ENCODE assay signal across 1 cellular context in the genomic region with DNA sequence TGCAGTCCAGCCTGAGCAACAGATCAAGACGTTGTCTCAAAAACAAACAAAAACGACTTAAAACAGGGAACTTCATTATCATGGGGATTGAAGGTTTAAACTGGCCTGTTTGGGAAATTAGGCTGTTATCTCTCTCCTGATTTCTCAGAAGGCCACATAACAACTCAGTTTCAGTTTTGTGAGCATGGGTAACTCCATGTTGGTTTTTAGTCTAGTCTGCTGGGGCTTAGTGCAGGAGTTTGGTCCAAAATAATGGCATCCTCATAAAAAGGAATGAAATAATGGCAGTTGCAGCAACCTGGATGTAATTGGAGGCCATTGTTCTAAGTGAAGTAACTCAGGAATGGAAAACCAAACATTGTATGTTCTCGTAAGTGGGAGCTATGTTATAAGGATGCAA.
TF ChIP-seq lines count a peak whose summit lies in the region.

No MANE protein-coding gene starts in this region.

TF ChIP-seq in K562, 482 proteins besides CTCF, POLR2A, EP300 and RAD21 (continued from another document and continues in another):
- TF ChIP-seq, protein P1, sequence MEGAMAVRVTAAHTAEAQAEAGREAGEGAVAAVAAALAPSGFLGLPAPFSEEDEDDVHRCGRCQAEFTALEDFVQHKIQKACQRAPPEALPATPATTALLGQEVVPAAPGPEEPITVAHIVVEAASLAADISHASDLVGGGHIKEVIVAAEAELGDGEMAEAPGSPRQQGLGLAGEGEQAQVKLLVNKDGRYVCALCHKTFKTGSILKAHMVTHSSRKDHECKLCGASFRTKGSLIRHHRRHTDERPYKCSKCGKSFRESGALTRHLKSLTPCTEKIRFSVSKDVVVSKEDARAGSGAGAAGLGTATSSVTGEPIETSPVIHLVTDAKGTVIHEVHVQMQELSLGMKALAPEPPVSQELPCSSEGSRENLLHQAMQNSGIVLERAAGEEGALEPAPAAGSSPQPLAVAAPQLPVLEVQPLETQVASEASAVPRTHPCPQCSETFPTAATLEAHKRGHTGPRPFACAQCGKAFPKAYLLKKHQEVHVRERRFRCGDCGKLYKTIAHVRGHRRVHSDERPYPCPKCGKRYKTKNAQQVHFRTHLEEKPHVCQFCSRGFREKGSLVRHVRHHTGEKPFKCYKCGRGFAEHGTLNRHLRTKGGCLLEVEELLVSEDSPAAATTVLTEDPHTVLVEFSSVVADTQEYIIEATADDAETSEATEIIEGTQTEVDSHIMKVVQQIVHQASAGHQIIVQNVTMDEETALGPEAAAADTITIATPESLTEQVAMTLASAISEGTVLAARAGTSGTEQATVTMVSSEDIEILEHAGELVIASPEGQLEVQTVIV (CRISPR knock-in tag; IDR thresholded peaks at IDR 0.05; ENCODE audit: borderline replicate concordance), result peak; percentile 80; the same call in 1 of the 2 replicates
- TF ChIP-seq, protein P2, sequence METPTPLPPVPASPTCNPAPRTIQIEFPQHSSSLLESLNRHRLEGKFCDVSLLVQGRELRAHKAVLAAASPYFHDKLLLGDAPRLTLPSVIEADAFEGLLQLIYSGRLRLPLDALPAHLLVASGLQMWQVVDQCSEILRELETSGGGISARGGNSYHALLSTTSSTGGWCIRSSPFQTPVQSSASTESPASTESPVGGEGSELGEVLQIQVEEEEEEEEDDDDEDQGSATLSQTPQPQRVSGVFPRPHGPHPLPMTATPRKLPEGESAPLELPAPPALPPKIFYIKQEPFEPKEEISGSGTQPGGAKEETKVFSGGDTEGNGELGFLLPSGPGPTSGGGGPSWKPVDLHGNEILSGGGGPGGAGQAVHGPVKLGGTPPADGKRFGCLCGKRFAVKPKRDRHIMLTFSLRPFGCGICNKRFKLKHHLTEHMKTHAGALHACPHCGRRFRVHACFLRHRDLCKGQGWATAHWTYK (CRISPR knock-in tag; IDR thresholded peaks at IDR 0.05), result peak; percentile 98
- TF ChIP-seq PHF8 (IDR thresholded peaks at IDR 0.05; ENCODE audit: borderline replicate concordance, low read length), result no peak
- peak; percentile 89; the same call in 1 of the 2 replicates for TF ChIP-seq HSF4 (CRISPR knock-in tag; IDR thresholded peaks at IDR 0.05; ENCODE audit: borderline replicate concordance)
- no peak for TF ChIP-seq NFYB (IDR thresholded peaks at IDR 0.05; ENCODE audit: extremely low read depth, insufficient read length)
- TF ChIP-seq, protein P3, sequence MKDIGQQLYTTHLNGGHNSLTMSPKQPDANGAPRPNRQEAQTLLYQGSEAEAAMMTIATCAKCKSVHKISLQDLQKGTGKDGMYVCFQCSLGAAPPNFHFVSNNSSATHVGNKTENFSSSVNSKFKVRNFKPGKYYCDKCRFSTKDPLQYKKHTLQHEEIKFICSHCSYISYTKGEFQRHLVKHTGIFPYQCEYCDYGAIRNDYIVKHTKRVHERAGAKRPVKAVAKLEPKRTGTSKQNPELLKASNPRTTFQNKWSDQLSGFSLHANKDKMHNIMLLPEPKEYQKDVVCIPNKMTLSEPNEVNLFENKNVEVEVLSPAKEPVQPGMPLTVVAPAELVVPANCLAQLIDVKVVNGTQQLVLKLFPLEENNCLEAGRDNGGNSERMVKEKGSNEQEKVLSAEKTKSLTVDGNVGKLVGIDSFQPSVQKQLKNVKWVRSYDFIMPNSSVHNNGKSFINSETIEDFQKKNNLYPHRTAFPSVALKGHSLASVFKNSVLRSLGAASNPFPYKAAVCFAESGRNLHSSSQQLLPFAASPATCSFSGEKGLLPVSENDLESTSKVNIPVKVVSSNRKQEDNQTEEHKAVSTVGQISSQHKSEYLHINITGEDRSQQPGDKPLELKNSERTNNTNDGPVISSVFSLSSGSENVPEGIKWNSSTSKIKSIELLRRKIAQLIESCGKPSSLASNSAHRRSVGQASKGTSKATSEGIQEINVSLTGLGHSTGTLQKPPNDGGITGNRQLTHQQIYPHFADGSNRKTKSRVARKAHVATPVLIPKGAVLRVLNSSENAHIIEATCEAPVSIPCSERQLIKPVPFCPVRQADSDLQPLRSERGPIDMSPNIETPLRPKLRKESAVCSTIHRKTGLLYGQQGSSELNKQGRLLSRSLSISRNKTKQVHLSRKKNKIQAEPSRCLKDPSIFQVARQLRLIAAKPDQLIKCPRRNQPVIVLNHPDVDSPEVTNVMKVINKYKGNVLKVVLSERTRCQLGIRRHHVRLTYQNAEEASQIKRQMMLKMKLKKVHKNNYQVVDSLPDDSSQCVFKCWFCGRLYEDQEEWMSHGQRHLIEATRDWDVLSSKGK (CRISPR knock-in tag; IDR thresholded peaks at IDR 0.05), result 0 out of 2 replicates have a peak, but pooled peaks have one; percentile 60
- TF ChIP-seq BDP1 (IDR thresholded peaks at IDR 0.05; ENCODE audit: insufficient read depth, insufficient read length), result no peak
- no peak for TF ChIP-seq TAF15 (IDR thresholded peaks at IDR 0.05; ENCODE audit: low read depth, low read length)
- TF ChIP-seq, protein P4, sequence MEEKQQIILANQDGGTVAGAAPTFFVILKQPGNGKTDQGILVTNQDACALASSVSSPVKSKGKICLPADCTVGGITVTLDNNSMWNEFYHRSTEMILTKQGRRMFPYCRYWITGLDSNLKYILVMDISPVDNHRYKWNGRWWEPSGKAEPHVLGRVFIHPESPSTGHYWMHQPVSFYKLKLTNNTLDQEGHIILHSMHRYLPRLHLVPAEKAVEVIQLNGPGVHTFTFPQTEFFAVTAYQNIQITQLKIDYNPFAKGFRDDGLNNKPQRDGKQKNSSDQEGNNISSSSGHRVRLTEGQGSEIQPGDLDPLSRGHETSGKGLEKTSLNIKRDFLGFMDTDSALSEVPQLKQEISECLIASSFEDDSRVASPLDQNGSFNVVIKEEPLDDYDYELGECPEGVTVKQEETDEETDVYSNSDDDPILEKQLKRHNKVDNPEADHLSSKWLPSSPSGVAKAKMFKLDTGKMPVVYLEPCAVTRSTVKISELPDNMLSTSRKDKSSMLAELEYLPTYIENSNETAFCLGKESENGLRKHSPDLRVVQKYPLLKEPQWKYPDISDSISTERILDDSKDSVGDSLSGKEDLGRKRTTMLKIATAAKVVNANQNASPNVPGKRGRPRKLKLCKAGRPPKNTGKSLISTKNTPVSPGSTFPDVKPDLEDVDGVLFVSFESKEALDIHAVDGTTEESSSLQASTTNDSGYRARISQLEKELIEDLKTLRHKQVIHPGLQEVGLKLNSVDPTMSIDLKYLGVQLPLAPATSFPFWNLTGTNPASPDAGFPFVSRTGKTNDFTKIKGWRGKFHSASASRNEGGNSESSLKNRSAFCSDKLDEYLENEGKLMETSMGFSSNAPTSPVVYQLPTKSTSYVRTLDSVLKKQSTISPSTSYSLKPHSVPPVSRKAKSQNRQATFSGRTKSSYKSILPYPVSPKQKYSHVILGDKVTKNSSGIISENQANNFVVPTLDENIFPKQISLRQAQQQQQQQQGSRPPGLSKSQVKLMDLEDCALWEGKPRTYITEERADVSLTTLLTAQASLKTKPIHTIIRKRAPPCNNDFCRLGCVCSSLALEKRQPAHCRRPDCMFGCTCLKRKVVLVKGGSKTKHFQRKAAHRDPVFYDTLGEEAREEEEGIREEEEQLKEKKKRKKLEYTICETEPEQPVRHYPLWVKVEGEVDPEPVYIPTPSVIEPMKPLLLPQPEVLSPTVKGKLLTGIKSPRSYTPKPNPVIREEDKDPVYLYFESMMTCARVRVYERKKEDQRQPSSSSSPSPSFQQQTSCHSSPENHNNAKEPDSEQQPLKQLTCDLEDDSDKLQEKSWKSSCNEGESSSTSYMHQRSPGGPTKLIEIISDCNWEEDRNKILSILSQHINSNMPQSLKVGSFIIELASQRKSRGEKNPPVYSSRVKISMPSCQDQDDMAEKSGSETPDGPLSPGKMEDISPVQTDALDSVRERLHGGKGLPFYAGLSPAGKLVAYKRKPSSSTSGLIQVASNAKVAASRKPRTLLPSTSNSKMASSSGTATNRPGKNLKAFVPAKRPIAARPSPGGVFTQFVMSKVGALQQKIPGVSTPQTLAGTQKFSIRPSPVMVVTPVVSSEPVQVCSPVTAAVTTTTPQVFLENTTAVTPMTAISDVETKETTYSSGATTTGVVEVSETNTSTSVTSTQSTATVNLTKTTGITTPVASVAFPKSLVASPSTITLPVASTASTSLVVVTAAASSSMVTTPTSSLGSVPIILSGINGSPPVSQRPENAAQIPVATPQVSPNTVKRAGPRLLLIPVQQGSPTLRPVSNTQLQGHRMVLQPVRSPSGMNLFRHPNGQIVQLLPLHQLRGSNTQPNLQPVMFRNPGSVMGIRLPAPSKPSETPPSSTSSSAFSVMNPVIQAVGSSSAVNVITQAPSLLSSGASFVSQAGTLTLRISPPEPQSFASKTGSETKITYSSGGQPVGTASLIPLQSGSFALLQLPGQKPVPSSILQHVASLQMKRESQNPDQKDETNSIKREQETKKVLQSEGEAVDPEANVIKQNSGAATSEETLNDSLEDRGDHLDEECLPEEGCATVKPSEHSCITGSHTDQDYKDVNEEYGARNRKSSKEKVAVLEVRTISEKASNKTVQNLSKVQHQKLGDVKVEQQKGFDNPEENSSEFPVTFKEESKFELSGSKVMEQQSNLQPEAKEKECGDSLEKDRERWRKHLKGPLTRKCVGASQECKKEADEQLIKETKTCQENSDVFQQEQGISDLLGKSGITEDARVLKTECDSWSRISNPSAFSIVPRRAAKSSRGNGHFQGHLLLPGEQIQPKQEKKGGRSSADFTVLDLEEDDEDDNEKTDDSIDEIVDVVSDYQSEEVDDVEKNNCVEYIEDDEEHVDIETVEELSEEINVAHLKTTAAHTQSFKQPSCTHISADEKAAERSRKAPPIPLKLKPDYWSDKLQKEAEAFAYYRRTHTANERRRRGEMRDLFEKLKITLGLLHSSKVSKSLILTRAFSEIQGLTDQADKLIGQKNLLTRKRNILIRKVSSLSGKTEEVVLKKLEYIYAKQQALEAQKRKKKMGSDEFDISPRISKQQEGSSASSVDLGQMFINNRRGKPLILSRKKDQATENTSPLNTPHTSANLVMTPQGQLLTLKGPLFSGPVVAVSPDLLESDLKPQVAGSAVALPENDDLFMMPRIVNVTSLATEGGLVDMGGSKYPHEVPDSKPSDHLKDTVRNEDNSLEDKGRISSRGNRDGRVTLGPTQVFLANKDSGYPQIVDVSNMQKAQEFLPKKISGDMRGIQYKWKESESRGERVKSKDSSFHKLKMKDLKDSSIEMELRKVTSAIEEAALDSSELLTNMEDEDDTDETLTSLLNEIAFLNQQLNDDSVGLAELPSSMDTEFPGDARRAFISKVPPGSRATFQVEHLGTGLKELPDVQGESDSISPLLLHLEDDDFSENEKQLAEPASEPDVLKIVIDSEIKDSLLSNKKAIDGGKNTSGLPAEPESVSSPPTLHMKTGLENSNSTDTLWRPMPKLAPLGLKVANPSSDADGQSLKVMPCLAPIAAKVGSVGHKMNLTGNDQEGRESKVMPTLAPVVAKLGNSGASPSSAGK (IDR thresholded peaks at IDR 0.05), result no peak
- peak; percentile 91 for TF ChIP-seq ZFP1 (CRISPR knock-in tag; IDR thresholded peaks at IDR 0.05)
- TF ChIP-seq, protein P5, sequence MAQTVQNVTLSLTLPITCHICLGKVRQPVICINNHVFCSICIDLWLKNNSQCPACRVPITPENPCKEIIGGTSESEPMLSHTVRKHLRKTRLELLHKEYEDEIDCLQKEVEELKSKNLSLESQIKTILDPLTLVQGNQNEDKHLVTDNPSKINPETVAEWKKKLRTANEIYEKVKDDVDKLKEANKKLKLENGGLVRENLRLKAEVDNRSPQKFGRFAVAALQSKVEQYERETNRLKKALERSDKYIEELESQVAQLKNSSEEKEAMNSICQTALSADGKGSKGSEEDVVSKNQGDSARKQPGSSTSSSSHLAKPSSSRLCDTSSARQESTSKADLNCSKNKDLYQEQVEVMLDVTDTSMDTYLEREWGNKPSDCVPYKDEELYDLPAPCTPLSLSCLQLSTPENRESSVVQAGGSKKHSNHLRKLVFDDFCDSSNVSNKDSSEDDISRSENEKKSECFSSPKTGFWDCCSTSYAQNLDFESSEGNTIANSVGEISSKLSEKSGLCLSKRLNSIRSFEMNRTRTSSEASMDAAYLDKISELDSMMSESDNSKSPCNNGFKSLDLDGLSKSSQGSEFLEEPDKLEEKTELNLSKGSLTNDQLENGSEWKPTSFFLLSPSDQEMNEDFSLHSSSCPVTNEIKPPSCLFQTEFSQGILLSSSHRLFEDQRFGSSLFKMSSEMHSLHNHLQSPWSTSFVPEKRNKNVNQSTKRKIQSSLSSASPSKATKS (CRISPR knock-in tag; IDR thresholded peaks at IDR 0.05), result 0 out of 2 replicates have a peak, but pooled peaks have one; percentile 68
- TF ChIP-seq MEIS2 (IDR thresholded peaks at IDR 0.05; ENCODE audit: partially characterized antibody), result no peak
- no peak for TF ChIP-seq KLF1 (tag; IDR thresholded peaks at IDR 0.05)
- peak; percentile 80; the same call in 1 of the 2 replicates for TF ChIP-seq ZNF717 (CRISPR knock-in tag; IDR thresholded peaks at IDR 0.05)
- TF ChIP-seq, protein P6, sequence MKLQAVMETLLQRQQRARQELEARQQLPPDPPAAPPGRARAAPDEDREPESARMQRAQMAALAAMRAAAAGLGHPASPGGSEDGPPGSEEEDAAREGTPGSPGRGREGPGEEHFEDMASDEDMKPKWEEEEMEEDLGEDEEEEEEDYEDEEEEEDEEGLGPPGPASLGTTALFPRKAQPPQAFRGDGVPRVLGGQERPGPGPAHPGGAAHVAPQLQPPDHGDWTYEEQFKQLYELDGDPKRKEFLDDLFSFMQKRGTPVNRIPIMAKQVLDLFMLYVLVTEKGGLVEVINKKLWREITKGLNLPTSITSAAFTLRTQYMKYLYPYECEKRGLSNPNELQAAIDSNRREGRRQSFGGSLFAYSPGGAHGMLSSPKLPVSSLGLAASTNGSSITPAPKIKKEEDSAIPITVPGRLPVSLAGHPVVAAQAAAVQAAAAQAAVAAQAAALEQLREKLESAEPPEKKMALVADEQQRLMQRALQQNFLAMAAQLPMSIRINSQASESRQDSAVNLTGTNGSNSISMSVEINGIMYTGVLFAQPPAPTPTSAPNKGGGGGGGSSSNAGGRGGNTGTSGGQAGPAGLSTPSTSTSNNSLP (IDR thresholded peaks at IDR 0.05; ENCODE audit: borderline replicate concordance, low read depth, low read length), result no peak
- TF ChIP-seq TRIM24 (IDR thresholded peaks at IDR 0.05), result no peak
- TF ChIP-seq, protein P7, sequence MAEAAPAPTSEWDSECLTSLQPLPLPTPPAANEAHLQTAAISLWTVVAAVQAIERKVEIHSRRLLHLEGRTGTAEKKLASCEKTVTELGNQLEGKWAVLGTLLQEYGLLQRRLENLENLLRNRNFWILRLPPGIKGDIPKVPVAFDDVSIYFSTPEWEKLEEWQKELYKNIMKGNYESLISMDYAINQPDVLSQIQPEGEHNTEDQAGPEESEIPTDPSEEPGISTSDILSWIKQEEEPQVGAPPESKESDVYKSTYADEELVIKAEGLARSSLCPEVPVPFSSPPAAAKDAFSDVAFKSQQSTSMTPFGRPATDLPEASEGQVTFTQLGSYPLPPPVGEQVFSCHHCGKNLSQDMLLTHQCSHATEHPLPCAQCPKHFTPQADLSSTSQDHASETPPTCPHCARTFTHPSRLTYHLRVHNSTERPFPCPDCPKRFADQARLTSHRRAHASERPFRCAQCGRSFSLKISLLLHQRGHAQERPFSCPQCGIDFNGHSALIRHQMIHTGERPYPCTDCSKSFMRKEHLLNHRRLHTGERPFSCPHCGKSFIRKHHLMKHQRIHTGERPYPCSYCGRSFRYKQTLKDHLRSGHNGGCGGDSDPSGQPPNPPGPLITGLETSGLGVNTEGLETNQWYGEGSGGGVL (CRISPR knock-in tag; IDR thresholded peaks at IDR 0.05), result peak; percentile 85
- TF ChIP-seq, protein P8, sequence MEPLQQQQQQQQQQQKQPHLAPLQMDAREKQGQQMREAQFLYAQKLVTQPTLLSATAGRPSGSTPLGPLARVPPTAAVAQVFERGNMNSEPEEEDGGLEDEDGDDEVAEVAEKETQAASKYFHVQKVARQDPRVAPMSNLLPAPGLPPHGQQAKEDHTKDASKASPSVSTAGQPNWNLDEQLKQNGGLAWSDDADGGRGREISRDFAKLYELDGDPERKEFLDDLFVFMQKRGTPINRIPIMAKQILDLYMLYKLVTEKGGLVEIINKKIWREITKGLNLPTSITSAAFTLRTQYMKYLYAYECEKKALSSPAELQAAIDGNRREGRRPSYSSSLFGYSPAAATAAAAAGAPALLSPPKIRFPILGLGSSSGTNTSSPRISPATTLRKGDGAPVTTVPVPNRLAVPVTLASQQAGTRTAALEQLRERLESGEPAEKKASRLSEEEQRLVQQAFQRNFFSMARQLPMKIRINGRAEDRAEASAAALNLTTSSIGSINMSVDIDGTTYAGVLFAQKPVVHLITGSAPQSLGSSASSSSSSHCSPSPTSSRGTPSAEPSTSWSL (CRISPR knock-in tag; IDR thresholded peaks at IDR 0.05; ENCODE audit: borderline replicate concordance), result 0 out of 2 replicates have a peak, but pooled peaks have one; percentile 82
- no peak for TF ChIP-seq PCBP2 (IDR thresholded peaks at IDR 0.05; ENCODE audit: low read depth, low read length, poor library complexity, severe bottlenecking)
